ENCODE assay signal across 25 cellular contexts in the genomic region with DNA sequence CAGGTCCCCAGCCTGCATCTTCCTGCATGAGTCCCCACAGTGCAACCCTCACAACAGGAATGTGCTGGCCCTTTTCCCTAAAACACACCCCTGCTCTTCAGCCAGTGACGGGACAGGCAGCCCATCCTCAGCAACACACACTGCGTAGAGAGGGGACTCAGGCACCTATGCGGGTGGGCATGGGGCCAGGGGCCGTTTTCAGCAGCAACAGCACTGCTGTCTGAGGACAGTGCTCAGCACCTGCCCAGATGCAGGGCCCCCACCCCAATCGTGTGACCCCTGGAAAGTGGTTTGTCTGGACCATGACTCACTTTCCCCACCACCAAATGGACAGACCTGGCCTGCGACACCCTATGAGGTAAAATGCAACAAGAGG. TPM values are rescaled to one million over a fixed set of nuclear protein-coding genes. Genes with fewer than 3 reads are reported as not detected.
DNase-seq lines count a peak whose midpoint lies in the region; ATAC-seq and TF ChIP-seq lines count a peak whose summit lies in the region.
"Had no signal": no experiment of that assay in that cellular context is flagged by ENCODE, and none has a peak within 500 bp of the region (broad histone marks: within the 10 kb centered on the region; RNA-seq: fewer than 3 reads in every experiment).

No MANE protein-coding gene starts in this region.

- H3K36me3 Mint-ChIP-seq in CD4-positive, alpha-beta T cell (ENCODE audit: low read depth): peaks cover 40% of the 10 kb centered on the region

- no peaks in the 10 kb centered on the region for H3K27me3 Mint-ChIP-seq in CD4-positive, alpha-beta T cell
- H3K27me3 Mint-ChIP-seq: progenitor cell of endocrine pancreas, T-cell had no signal

- H3K4me3 ChIP-seq in liver (ENCODE audit: low read depth in 1 of 3, low read length in 3 of 3) (no peak overlapping the region), right lobe of liver (no peak overlapping the region), gastrocnemius medialis (no peak overlapping the region), vagina (no peak overlapping the region)

- no peaks in the 10 kb centered on the region for H3K9me3 Mint-ChIP-seq in CD4-positive, alpha-beta T cell
- H3K9me3 Mint-ChIP-seq: nephron progenitor cell, T-cell had no signal

- H3K4me1 ChIP-seq in liver (ENCODE audit: control insufficient read depth in 4 of 4, insufficient read depth in 4 of 4, low read length in 3 of 4) (peaks cover 26 to 63% (median 51%) of the 10 kb centered on the region in 4 donors), right lobe of liver (peaks cover 0 to 50% (median 26%) of the 10 kb centered on the region in 4 donors), gastrocnemius medialis (peaks cover 82 to 94% of the 10 kb centered on the region in 2 donors), vagina (peaks cover 74% of the 10 kb centered on the region)

- no peaks in the 10 kb centered on the region for H3K9me3 ChIP-seq in liver (ENCODE audit: control insufficient read depth in 4 of 4, low read length in 3 of 4)
- no peaks in the 10 kb centered on the region for H3K9me3 ChIP-seq in right lobe of liver
- no peaks in the 10 kb centered on the region for H3K9me3 ChIP-seq in gastrocnemius medialis
- H3K9me3 ChIP-seq in vagina: no peaks in the 10 kb centered on the region
- no peaks in the 10 kb centered on the region for H3K9me3 ChIP-seq in CD4-positive, alpha-beta T cell (ENCODE audit: control insufficient read depth, low read length)

- TF ChIP-seq CTCF in liver (IDR thresholded peaks at IDR 0.05; ENCODE audit: low read depth, low read length, missing input control) (no peak), right lobe of liver (IDR thresholded peaks at IDR 0.05) (no peak), gastrocnemius medialis (IDR thresholded peaks at IDR 0.05 in 4 of 5, conservative IDR thresholded peaks at IDR 0.05 in 1 of 5) (no peak), vagina (IDR thresholded peaks at IDR 0.05) (no peak)
- no peak for TF ChIP-seq CTCF in CD4-positive, alpha-beta T cell (IDR thresholded peaks at IDR 0.05)

- POLR2A ChIA-PET in CD4-positive, alpha-beta T cell (lab: Charles Lee): no interaction called here

- H3K4me1 Mint-ChIP-seq in CD4-positive, alpha-beta T cell (ENCODE audit: low read depth): peaks cover 10% of the 10 kb centered on the region

- 85% methylated on average over 6 of the region's 6 CpGs for WGBS in liver
- 0% methylated on average over 1 of the region's 6 CpGs for WGBS in right lobe of liver (ENCODE audit: insufficient coverage, low coverage, low lambda C conversion rate, missing lambda C conversion rate)

- no peak for DNase-seq in right lobe of liver
- no peak for DNase-seq in gastrocnemius medialis
- no peak for DNase-seq in vagina (ENCODE audit: extremely low spot score in 2 of 2)
- DNase-seq in CD4-positive, alpha-beta T cell: no peak
- DNase-seq in activated gamma-delta T cell (lab: John Stamatoyannopoulos, UW): no peak
- DNase-seq: activated naive CD4-positive, alpha-beta T cell treated with anti-CD3 and anti-CD28 coated beads, Interleukin-2, amount 50 U/mL, for 16 hours; activated T-cell treated with anti-CD3 and anti-CD28 coated beads, Interleukin-2, amount 50 U/mL, for 48 hours; cerebellar nuclear complex; effector CD8-positive, alpha-beta T cell; GOT3; kidney glomerular epithelial cell; NCI-H1092 treated with DMSO at 0.1 percent for 48 hours; NCI-H2029 treated with DMSO at 0.1 percent for 48 hours; NCI-H446; nephron progenitor cell; SHP77 treated with DMSO at 0.1 percent for 48 hours; stimulated activated CD4-positive, alpha-beta T cell treated with anti-CD3 and anti-CD28 coated beads, Interleukin-2, amount 100 ng/mL, for 48 hours; stimulated activated naive CD4-positive, alpha-beta T cell; T-cell had no signal

- H3K27me3 ChIP-seq in liver (ENCODE audit: control insufficient read depth in 4 of 4, insufficient read depth in 4 of 4, low read length in 3 of 4) (no peaks in the 10 kb centered on the region), right lobe of liver (no peaks in the 10 kb centered on the region), layer of hippocampus (ENCODE audit: control insufficient read depth, insufficient read depth, low read length) (no peaks in the 10 kb centered on the region), gastrocnemius medialis (no peaks in the 10 kb centered on the region), vagina (no peaks in the 10 kb centered on the region)
- H3K27me3 ChIP-seq in CD4-positive, alpha-beta T cell (ENCODE audit: control insufficient read depth, insufficient read depth, low read length): no peaks in the 10 kb centered on the region

- CTCF ChIA-PET in CD4-positive, alpha-beta T cell (lab: Charles Lee): interaction anchor here (1.6 kb wide), 1 partner anchor 55 kb away, joined by 8 read pairs; no protein-coding TSS in a partner anchor

- no peak overlapping the region for H3K9ac ChIP-seq in liver (ENCODE audit: low read depth in 1 of 2, low read length in 2 of 2)

- H3K27ac Mint-ChIP-seq in CD4-positive, alpha-beta T cell: no peak overlapping the region
- H3K27ac Mint-ChIP-seq: nephron progenitor cell had no signal

- TF ChIP-seq RAD21 in liver (IDR thresholded peaks at IDR 0.05): no peak

- in situ Hi-C loops in gastrocnemius medialis (cut with MboI; ENCODE audit: low sequenced_read_pairs in 4 of 4): loop anchor here in 3 of 4 donors (5.0 to 25.0 kb wide), 5 partner anchors 51 to 371 kb away; partner anchors contain the start of genes UBA52 (in 2 of the 3), UPF1 (in 2 of the 3), CRTC1 (in 1 of the 3) and KXD1 (in 1 of the 3)

- H3K27ac ChIP-seq in liver (ENCODE audit: low read depth in 1 of 2, low read length in 2 of 2) (peak overlapping the region; percentile 71 to 80), right lobe of liver (no peak overlapping the region), layer of hippocampus (ENCODE audit: low read depth, low read length) (peak overlapping the region; percentile 97), gastrocnemius medialis (peak overlapping the region; percentile 89 to 96 (median 94)), vagina (peak overlapping the region; percentile 84)
- H3K27ac ChIP-seq in CD4-positive, alpha-beta T cell (ENCODE audit: low read depth, low read length): no peak overlapping the region
- H3K27ac ChIP-seq: HL-60 had no signal

- intact Hi-C loops in right lobe of liver (cut with DNase I) (no loop called here), gastrocnemius medialis (cut with DNase I; ENCODE audit: low total_unique reads) (loop anchor here (5.0 kb wide), 1 partner anchor 91 kb away; the partner anchor contains the start of gene KXD1), vagina (cut with DNase I) (loop anchor here (10.0 kb wide), 2 partner anchors 49 to 379 kb away; no protein-coding TSS in a partner anchor)
- intact Hi-C loops in CD4-positive, alpha-beta T cell (cut with DNase I, micrococcal nuclease): loop anchor here (5.0 kb wide), 3 partner anchors 211 to 401 kb away; no protein-coding TSS in a partner anchor

- ATAC-seq in right lobe of liver (no peak), gastrocnemius medialis (no peak), HG02973 (IDR thresholded peaks at IDR 0.05; ENCODE audit: unreplicated experiment) (no peak)
- no peak for ATAC-seq in CD4-positive, alpha-beta T cell (ENCODE audit: poor library complexity)
- ATAC-seq: HepG2, T-cell had no signal

- TF ChIP-seq POLR2A in right lobe of liver (IDR thresholded peaks at IDR 0.05) (no peak), gastrocnemius medialis (IDR thresholded peaks at IDR 0.05) (no peak), vagina (IDR thresholded peaks at IDR 0.05) (no peak)

- H3K36me3 ChIP-seq in liver (ENCODE audit: control insufficient read depth in 4 of 4, insufficient read depth in 3 of 4, low read depth in 1 of 4, low read length in 3 of 4): peaks cover 4 to 9% (median 5%) of the 10 kb centered on the region in 4 donors
- peaks cover 0 to 12% (median 2%) of the 10 kb centered on the region in 4 donors for H3K36me3 ChIP-seq in right lobe of liver
- peaks cover 0 to 12% of the 10 kb centered on the region in 2 donors for H3K36me3 ChIP-seq in gastrocnemius medialis
- peaks cover 0 to 8% of the 10 kb centered on the region in 2 donors for H3K36me3 ChIP-seq in vagina

- H3K4me3 Mint-ChIP-seq in CD4-positive, alpha-beta T cell: no peak overlapping the region
- H3K4me3 Mint-ChIP-seq: nephron progenitor cell, T-cell had no signal

TF ChIP-seq in liver, 16 proteins besides CTCF, POLR2A, EP300 and RAD21 (continues in another document):
- no peak for TF ChIP-seq FOXA1 (IDR thresholded peaks at IDR 0.05)
- TF ChIP-seq, protein P1, sequence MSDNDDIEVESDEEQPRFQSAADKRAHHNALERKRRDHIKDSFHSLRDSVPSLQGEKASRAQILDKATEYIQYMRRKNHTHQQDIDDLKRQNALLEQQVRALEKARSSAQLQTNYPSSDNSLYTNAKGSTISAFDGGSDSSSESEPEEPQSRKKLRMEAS (IDR thresholded peaks at IDR 0.05): no peak
- TF ChIP-seq JUND (IDR thresholded peaks at IDR 0.05): no peak
- TF ChIP-seq NR2F2 (IDR thresholded peaks at IDR 0.05): no peak

RNA-seq across cellular contexts. Expression of gene ISYNA1, which starts 28.0 kb away (rescaled TPM):
- total RNA-seq in liver (10 to 100 TPM in 1 of 2 donors, 1 to 10 TPM in 1; 8.0 to 41.9 TPM), right lobe of liver (1 to 10 TPM; 6.5 to 8.3 (median 7.8) TPM), gastrocnemius medialis (10 to 100 TPM in 1 of 4 donors, 1 to 10 TPM in 3; 5.1 to 29.1 (median 7.8) TPM), vagina (57.5 TPM)
- 10 to 100 TPM in 1 of 2 donors, 1 to 10 TPM in 1; 4.7 to 12.1 TPM for polyA plus RNA-seq in liver
- total RNA-seq in CD4-positive, alpha-beta T cell: 10 to 100 TPM; 34.1 to 41.3 TPM

RNA-seq across cellular contexts. Expression of gene SSBP4, which starts 46.8 kb away (rescaled TPM):
- 10 to 100 TPM in 1 of 2 donors, 1 to 10 TPM in 1; 6.4 to 19.0 TPM for total RNA-seq in liver
- 10 to 100 TPM in 1 of 2 donors, 1 to 10 TPM in 1; 4.0 to 16.6 TPM for polyA plus RNA-seq in liver
- total RNA-seq in right lobe of liver: 10 to 100 TPM; 12.8 to 23.9 (median 15.9) TPM
- 10 to 100 TPM; 24.7 to 65.2 (median 44.1) TPM for total RNA-seq in gastrocnemius medialis
- total RNA-seq in vagina: 72.7 TPM
- total RNA-seq in CD4-positive, alpha-beta T cell: 10 to 100 TPM; 44.0 to 50.9 TPM

RNA-seq across cellular contexts. Expression of gene ELL, which starts 55.9 kb away (rescaled TPM):
- total RNA-seq in liver (10 to 100 TPM in 1 of 2 donors, 1 to 10 TPM in 1; 7.6 to 10.5 TPM), right lobe of liver (10 to 100 TPM in 2 of 6 experiments, 1 to 10 TPM in 4; 5.3 to 11.9 (median 8.6) TPM), gastrocnemius medialis (10 to 100 TPM; 21.8 to 30.8 (median 27.3) TPM), vagina (25.3 TPM)
- 1 to 10 TPM; 4.5 to 5.6 TPM for polyA plus RNA-seq in liver
- 10 to 100 TPM; 46.2 to 46.8 TPM for total RNA-seq in CD4-positive, alpha-beta T cell

Comparison
In these comparisons a context has a peak if more than half of its experiments do, and no peak if none do; other contexts are left out.
1. H3K27ac ChIP-seq: peak in liver (2 of 2), layer of hippocampus (single experiment), gastrocnemius medialis (4 of 4) and vagina (single experiment); none in right lobe of liver (0 of 3) and CD4-positive, alpha-beta T cell (single experiment).
2. intact Hi-C loops: an anchor here in gastrocnemius medialis (5.0 kb wide), vagina (10.0 kb wide) and CD4-positive, alpha-beta T cell (5.0 kb wide); none called in right lobe of liver.